In the genomic region with DNA sequence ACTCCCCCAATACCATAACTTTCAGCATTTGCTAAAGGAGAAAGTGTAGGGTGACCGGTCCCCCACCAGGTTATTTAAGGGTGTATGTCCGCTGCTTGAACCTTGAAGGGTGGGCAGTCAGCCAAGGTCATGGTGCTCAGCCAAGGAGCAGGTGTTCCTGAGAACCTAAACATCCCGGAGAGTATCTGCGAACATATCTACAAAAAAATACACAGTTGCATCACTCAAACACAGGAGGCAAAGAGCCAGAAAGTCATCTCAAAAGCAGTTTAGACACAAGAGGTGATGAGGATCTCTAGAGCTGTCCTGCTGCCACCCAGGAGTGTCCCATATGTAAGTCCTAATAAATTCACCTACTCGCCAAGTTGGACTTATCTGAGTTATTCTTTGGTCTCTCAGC, we compare ENCODE assay signal across 1 cellular context.
TF ChIP-seq lines count a peak whose summit lies in the region.

No MANE protein-coding gene starts in this region.

TF ChIP-seq in K562, 482 proteins besides CTCF, POLR2A, EP300 and RAD21 (continued from another document and continues in another):
- TF ChIP-seq, protein P1, sequence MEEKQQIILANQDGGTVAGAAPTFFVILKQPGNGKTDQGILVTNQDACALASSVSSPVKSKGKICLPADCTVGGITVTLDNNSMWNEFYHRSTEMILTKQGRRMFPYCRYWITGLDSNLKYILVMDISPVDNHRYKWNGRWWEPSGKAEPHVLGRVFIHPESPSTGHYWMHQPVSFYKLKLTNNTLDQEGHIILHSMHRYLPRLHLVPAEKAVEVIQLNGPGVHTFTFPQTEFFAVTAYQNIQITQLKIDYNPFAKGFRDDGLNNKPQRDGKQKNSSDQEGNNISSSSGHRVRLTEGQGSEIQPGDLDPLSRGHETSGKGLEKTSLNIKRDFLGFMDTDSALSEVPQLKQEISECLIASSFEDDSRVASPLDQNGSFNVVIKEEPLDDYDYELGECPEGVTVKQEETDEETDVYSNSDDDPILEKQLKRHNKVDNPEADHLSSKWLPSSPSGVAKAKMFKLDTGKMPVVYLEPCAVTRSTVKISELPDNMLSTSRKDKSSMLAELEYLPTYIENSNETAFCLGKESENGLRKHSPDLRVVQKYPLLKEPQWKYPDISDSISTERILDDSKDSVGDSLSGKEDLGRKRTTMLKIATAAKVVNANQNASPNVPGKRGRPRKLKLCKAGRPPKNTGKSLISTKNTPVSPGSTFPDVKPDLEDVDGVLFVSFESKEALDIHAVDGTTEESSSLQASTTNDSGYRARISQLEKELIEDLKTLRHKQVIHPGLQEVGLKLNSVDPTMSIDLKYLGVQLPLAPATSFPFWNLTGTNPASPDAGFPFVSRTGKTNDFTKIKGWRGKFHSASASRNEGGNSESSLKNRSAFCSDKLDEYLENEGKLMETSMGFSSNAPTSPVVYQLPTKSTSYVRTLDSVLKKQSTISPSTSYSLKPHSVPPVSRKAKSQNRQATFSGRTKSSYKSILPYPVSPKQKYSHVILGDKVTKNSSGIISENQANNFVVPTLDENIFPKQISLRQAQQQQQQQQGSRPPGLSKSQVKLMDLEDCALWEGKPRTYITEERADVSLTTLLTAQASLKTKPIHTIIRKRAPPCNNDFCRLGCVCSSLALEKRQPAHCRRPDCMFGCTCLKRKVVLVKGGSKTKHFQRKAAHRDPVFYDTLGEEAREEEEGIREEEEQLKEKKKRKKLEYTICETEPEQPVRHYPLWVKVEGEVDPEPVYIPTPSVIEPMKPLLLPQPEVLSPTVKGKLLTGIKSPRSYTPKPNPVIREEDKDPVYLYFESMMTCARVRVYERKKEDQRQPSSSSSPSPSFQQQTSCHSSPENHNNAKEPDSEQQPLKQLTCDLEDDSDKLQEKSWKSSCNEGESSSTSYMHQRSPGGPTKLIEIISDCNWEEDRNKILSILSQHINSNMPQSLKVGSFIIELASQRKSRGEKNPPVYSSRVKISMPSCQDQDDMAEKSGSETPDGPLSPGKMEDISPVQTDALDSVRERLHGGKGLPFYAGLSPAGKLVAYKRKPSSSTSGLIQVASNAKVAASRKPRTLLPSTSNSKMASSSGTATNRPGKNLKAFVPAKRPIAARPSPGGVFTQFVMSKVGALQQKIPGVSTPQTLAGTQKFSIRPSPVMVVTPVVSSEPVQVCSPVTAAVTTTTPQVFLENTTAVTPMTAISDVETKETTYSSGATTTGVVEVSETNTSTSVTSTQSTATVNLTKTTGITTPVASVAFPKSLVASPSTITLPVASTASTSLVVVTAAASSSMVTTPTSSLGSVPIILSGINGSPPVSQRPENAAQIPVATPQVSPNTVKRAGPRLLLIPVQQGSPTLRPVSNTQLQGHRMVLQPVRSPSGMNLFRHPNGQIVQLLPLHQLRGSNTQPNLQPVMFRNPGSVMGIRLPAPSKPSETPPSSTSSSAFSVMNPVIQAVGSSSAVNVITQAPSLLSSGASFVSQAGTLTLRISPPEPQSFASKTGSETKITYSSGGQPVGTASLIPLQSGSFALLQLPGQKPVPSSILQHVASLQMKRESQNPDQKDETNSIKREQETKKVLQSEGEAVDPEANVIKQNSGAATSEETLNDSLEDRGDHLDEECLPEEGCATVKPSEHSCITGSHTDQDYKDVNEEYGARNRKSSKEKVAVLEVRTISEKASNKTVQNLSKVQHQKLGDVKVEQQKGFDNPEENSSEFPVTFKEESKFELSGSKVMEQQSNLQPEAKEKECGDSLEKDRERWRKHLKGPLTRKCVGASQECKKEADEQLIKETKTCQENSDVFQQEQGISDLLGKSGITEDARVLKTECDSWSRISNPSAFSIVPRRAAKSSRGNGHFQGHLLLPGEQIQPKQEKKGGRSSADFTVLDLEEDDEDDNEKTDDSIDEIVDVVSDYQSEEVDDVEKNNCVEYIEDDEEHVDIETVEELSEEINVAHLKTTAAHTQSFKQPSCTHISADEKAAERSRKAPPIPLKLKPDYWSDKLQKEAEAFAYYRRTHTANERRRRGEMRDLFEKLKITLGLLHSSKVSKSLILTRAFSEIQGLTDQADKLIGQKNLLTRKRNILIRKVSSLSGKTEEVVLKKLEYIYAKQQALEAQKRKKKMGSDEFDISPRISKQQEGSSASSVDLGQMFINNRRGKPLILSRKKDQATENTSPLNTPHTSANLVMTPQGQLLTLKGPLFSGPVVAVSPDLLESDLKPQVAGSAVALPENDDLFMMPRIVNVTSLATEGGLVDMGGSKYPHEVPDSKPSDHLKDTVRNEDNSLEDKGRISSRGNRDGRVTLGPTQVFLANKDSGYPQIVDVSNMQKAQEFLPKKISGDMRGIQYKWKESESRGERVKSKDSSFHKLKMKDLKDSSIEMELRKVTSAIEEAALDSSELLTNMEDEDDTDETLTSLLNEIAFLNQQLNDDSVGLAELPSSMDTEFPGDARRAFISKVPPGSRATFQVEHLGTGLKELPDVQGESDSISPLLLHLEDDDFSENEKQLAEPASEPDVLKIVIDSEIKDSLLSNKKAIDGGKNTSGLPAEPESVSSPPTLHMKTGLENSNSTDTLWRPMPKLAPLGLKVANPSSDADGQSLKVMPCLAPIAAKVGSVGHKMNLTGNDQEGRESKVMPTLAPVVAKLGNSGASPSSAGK (IDR thresholded peaks at IDR 0.05) = no peak
- no peak for TF ChIP-seq NR2C1 (IDR thresholded peaks at IDR 0.05)
- 0 out of 2 replicates have a peak, but pooled peaks have one; percentile 7 for TF ChIP-seq NR2C1 (tag; IDR thresholded peaks at IDR 0.05)
- TF ChIP-seq SRF (CRISPR knock-in tag; IDR thresholded peaks at IDR 0.05) = no peak
- TF ChIP-seq PRPF4 (IDR thresholded peaks at IDR 0.05; ENCODE audit: insufficient read depth, low read depth, low read length, poor library complexity, severe bottlenecking) = no peak
- TF ChIP-seq, protein P2, sequence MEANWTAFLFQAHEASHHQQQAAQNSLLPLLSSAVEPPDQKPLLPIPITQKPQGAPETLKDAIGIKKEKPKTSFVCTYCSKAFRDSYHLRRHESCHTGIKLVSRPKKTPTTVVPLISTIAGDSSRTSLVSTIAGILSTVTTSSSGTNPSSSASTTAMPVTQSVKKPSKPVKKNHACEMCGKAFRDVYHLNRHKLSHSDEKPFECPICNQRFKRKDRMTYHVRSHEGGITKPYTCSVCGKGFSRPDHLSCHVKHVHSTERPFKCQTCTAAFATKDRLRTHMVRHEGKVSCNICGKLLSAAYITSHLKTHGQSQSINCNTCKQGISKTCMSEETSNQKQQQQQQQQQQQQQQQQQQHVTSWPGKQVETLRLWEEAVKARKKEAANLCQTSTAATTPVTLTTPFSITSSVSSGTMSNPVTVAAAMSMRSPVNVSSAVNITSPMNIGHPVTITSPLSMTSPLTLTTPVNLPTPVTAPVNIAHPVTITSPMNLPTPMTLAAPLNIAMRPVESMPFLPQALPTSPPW (CRISPR knock-in tag; IDR thresholded peaks at IDR 0.05) = no peak
- no peak for TF ChIP-seq ZNF76 (CRISPR knock-in tag; IDR thresholded peaks at IDR 0.05; ENCODE audit: borderline replicate concordance)
- TF ChIP-seq RNF2 (IDR thresholded peaks at IDR 0.05) = no peak
- no peak for TF ChIP-seq ETV6 (IDR thresholded peaks at IDR 0.05; ENCODE audit: borderline replicate concordance in 1 of 2, low read depth in 2 of 2, low read length in 1 of 2)
- TF ChIP-seq ETV6 (CRISPR knock-in tag; IDR thresholded peaks at IDR 0.05; ENCODE audit: borderline replicate concordance) = no peak
- TF ChIP-seq GABPB1 (CRISPR knock-in tag; IDR thresholded peaks at IDR 0.05) = no peak
- no peak for TF ChIP-seq KDM1A (IDR thresholded peaks at IDR 0.05)
- TF ChIP-seq BRD9 (IDR thresholded peaks at IDR 0.05; ENCODE audit: low read depth, partially characterized antibody) = no peak
- TF ChIP-seq CHD2 (IDR thresholded peaks at IDR 0.05; ENCODE audit: low read depth, low read length) = no peak
- TF ChIP-seq PTBP1 (IDR thresholded peaks at IDR 0.05; ENCODE audit: low read depth, low read length) = no peak
- no peak for TF ChIP-seq PHF21A (IDR thresholded peaks at IDR 0.05; ENCODE audit: borderline replicate concordance, low read depth)
- no peak for TF ChIP-seq FOXA3 (CRISPR knock-in tag; conservative IDR thresholded peaks at IDR 0.05 in 1 of 2, IDR thresholded peaks at IDR 0.05 in 1 of 2)
- no peak for TF ChIP-seq ZEB2 (IDR thresholded peaks at IDR 0.05)
- TF ChIP-seq, protein P3, sequence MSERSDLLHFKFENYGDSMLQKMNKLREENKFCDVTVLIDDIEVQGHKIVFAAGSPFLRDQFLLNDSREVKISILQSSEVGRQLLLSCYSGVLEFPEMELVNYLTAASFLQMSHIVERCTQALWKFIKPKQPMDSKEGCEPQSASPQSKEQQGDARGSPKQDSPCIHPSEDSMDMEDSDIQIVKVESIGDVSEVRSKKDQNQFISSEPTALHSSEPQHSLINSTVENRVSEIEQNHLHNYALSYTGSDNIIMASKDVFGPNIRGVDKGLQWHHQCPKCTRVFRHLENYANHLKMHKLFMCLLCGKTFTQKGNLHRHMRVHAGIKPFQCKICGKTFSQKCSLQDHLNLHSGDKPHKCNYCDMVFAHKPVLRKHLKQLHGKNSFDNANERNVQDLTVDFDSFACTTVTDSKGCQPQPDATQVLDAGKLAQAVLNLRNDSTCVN (CRISPR knock-in tag; IDR thresholded peaks at IDR 0.05) = no peak
- no peak for TF ChIP-seq FUS (optimal IDR thresholded peaks at IDR 0.05; ENCODE audit: low read depth, low read length)
- TF ChIP-seq, protein P4, sequence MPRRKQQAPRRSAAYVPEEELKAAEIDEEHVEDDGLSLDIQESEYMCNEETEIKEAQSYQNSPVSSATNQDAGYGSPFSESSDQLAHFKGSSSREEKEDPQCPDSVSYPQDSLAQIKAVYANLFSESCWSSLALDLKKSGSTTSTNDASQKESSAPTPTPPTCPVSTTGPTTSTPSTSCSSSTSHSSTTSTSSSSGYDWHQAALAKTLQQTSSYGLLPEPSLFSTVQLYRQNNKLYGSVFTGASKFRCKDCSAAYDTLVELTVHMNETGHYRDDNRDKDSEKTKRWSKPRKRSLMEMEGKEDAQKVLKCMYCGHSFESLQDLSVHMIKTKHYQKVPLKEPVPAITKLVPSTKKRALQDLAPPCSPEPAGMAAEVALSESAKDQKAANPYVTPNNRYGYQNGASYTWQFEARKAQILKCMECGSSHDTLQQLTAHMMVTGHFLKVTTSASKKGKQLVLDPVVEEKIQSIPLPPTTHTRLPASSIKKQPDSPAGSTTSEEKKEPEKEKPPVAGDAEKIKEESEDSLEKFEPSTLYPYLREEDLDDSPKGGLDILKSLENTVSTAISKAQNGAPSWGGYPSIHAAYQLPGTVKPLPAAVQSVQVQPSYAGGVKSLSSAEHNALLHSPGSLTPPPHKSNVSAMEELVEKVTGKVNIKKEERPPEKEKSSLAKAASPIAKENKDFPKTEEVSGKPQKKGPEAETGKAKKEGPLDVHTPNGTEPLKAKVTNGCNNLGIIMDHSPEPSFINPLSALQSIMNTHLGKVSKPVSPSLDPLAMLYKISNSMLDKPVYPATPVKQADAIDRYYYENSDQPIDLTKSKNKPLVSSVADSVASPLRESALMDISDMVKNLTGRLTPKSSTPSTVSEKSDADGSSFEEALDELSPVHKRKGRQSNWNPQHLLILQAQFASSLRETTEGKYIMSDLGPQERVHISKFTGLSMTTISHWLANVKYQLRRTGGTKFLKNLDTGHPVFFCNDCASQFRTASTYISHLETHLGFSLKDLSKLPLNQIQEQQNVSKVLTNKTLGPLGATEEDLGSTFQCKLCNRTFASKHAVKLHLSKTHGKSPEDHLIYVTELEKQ (CRISPR knock-in tag; IDR thresholded peaks at IDR 0.05) = no peak
- TF ChIP-seq, protein P5, sequence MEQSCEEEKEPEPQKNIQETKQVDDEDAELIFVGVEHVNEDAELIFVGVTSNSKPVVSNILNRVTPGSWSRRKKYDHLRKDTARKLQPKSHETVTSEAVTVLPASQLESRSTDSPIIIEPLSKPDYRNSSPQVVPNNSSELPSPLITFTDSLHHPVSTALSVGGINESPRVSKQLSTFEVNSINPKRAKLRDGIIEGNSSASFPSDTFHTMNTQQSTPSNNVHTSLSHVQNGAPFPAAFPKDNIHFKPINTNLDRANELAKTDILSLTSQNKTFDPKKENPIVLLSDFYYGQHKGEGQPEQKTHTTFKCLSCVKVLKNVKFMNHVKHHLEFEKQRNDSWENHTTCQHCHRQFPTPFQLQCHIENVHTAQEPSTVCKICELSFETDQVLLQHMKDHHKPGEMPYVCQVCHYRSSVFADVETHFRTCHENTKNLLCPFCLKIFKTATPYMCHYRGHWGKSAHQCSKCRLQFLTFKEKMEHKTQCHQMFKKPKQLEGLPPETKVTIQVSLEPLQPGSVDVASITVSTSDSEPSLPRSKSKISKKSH (CRISPR knock-in tag; IDR thresholded peaks at IDR 0.05) = no peak
- TF ChIP-seq, protein P6, sequence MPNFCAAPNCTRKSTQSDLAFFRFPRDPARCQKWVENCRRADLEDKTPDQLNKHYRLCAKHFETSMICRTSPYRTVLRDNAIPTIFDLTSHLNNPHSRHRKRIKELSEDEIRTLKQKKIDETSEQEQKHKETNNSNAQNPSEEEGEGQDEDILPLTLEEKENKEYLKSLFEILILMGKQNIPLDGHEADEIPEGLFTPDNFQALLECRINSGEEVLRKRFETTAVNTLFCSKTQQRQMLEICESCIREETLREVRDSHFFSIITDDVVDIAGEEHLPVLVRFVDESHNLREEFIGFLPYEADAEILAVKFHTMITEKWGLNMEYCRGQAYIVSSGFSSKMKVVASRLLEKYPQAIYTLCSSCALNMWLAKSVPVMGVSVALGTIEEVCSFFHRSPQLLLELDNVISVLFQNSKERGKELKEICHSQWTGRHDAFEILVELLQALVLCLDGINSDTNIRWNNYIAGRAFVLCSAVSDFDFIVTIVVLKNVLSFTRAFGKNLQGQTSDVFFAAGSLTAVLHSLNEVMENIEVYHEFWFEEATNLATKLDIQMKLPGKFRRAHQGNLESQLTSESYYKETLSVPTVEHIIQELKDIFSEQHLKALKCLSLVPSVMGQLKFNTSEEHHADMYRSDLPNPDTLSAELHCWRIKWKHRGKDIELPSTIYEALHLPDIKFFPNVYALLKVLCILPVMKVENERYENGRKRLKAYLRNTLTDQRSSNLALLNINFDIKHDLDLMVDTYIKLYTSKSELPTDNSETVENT (CRISPR knock-in tag; IDR thresholded peaks at IDR 0.05) = no peak
- TF ChIP-seq, protein P7, sequence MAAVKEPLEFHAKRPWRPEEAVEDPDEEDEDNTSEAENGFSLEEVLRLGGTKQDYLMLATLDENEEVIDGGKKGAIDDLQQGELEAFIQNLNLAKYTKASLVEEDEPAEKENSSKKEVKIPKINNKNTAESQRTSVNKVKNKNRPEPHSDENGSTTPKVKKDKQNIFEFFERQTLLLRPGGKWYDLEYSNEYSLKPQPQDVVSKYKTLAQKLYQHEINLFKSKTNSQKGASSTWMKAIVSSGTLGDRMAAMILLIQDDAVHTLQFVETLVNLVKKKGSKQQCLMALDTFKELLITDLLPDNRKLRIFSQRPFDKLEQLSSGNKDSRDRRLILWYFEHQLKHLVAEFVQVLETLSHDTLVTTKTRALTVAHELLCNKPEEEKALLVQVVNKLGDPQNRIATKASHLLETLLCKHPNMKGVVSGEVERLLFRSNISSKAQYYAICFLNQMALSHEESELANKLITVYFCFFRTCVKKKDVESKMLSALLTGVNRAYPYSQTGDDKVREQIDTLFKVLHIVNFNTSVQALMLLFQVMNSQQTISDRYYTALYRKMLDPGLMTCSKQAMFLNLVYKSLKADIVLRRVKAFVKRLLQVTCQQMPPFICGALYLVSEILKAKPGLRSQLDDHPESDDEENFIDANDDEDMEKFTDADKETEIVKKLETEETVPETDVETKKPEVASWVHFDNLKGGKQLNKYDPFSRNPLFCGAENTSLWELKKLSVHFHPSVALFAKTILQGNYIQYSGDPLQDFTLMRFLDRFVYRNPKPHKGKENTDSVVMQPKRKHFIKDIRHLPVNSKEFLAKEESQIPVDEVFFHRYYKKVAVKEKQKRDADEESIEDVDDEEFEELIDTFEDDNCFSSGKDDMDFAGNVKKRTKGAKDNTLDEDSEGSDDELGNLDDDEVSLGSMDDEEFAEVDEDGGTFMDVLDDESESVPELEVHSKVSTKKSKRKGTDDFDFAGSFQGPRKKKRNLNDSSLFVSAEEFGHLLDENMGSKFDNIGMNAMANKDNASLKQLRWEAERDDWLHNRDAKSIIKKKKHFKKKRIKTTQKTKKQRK (IDR thresholded peaks at IDR 0.05; ENCODE audit: borderline replicate concordance, low read depth, low read length) = no peak
